In the genomic region with DNA sequence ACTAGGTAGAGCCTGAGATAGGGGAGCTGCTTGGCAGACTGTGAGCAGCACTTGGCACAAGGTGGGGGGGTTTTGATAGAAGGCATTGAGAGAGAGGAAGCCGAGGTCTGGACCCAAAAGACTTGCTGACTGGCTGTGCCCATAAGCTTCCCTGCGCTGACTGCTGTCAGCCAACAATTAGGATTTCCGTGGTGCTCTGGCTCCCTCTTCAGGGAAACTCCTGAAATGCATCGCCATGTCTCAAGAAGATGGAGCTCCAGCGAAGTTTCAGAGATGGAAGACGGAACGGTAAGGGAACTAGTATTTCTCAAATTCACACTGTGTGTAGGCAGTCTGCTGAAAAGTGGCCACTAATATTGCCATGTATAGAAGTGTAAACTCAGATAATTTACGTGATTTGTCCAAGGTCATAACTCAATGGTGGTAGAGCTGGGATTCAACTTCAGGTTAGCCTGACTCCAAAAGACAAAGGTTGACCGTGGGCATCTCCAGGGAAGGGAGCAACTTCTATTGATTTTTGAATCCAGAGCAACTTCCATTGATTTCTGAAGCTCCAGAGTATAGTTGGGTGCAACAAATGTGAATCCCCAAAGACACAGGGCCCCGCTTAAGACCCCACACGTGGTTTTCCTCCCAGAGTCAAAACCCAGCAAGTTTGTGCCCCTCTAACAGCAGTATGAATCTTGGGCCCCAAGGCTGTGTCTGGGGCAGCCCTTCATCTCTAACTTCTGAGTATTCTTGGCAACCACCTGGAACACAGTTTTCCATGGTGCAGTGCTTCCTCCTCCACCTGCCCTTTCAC, we compare ENCODE assay signal across 1 cellular context.
A peak's percentile ranks its signal among the peaks of the same experiment; 100 is the strongest.
TF ChIP-seq lines count a peak whose summit lies in the region.

No MANE protein-coding gene starts in this region.

TF ChIP-seq in IMR-90, 13 proteins besides CTCF, POLR2A, EP300 and RAD21:
- TF ChIP-seq MAFK (IDR thresholded peaks at IDR 0.05; ENCODE audit: low read depth, low read length), result 0 out of 2 replicates have a peak, but pooled peaks have one; percentile 2
- peak; percentile 48; the same call in 1 of the 2 replicates for TF ChIP-seq SMC3 (IDR thresholded peaks at IDR 0.05; ENCODE audit: low read depth, low read length)
- no peak for TF ChIP-seq CEBPB (IDR thresholded peaks at IDR 0.05; ENCODE audit: low read depth, low read length)
- TF ChIP-seq RFX5 (IDR thresholded peaks at IDR 0.05; ENCODE audit: low read depth, low read length), result no peak
